In genomic region chr2:49226360-49226759, GRCh38 we compare ENCODE assay signal across 25 cellular contexts.
"Had no signal": no experiment of that assay in that cellular context is flagged by ENCODE, and none has a peak within 500 bp of the region (broad histone marks: within the 10 kb centered on the region; RNA-seq: fewer than 3 reads in every experiment).

No MANE protein-coding gene starts in this region.

- FAIRE-seq: HepG2, RCC 7860 had no signal

- ATAC-seq: HepG2 had no signal

- H3K27ac ChIP-seq: KMS-11, SJSA1, SK-N-MC had no signal

- H3K36me3 ChIP-seq: SJSA1 had no signal

- H3K27me3 ChIP-seq: SJSA1 had no signal

- H3K4me2 ChIP-seq: KMS-11 had no signal

- H3K4me3 ChIP-seq: SJSA1, SK-N-MC had no signal

- DNase-seq: IMR-90, Kasumi-1, MV-4-11, NCI-H1092, NCI-H1105 treated with DMSO at 0.1 percent for 48 hours, NCI-H1417 treated with DMSO at 0.1 percent for 48 hours, NCI-H146, NCI-H1694 treated with DMSO at 0.1 percent for 48 hours, NCI-H2029, NCI-H2081 treated with DMSO at 0.1 percent for 48 hours, NCI-H2171, NCI-H226, NCI-H446, NCI-H510A, NCI-H524 treated with DMSO at 0.1 percent for 48 hours, NCI-H69, NCI-H774, Right ventricle myocardium superior, RPMI8226, SIG-M5 had no signal

- H3K9ac ChIP-seq: KMS-11 had no signal

- H3K9me3 ChIP-seq: SJSA1 had no signal

- H3K4me1 ChIP-seq: SJSA1 had no signal
